31 cellular contexts compared by ENCODE assay signal in the genomic region with DNA sequence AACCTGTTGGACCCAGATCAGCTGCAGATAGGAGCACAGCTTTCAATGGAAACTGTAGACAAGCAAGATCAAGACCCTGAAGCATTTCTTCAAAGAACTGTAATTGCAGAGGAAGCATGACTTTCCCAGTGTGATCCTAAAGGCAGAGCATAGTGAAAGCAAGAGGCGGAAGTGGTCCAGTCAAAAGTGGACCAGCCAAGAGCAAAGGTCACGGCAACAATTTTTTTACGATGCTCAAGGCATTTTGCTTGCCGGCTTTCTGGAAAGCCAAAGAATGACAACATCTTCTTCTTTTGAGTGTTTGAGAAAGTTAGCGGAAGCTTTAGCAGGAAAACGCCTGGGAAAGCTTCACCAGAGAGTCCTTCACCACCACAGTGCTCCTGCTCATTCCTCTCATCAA.
"Had no signal": no experiment of that assay in that cellular context is flagged by ENCODE, and none has a peak within 500 bp of the region (broad histone marks: within the 10 kb centered on the region; RNA-seq: fewer than 3 reads in every experiment).

No MANE protein-coding gene starts in this region.

- H3K4me3 Mint-ChIP-seq: activated CD4-positive, alpha-beta memory T cell treated with anti-CD3 and anti-CD28 coated beads, Interleukin-2, amount 10 ng/mL, durations not matched to agents 7 days and 5 days; activated CD4-positive, alpha-beta T cell treated with anti-CD3 and anti-CD28 coated beads, Interleukin-2, amount 10 ng/mL, durations not matched to agents 7 days and 5 days; activated T-cell treated with anti-CD3 and anti-CD28 coated beads, Interleukin-2, amount 50 U/mL, for 24 hours; immature natural killer cell; naive thymus-derived CD8-positive, alpha-beta T cell; neural crest cell; stimulated activated naive CD8-positive, alpha-beta T cell treated with anti-CD3 and anti-CD28 coated beads, Interleukin-15, Interleukin-2, amounts not matched to agents 100 ng/mL and 50 ng/mL, for 24 hours; T-helper 17 cell; type B pancreatic cell; WTC11 had no signal

- DNase-seq: activated CD4-positive, alpha-beta memory T cell treated with anti-CD3 and anti-CD28 coated beads, Interleukin-2, amount 10 ng/mL, durations not matched to agents 7 days and 5 days; activated CD4-positive, alpha-beta T cell treated with anti-CD3 and anti-CD28 coated beads for 1 hour; activated CD4-positive, alpha-beta T cell treated with anti-CD3 and anti-CD28 coated beads, Interleukin-2, amount 10 ng/mL, durations not matched to agents 7 days and 5 days; activated CD8-positive, alpha-beta memory T cell treated with anti-CD3 and anti-CD28 coated beads, Interleukin-2, amount 50 U/mL, for 48 hours; activated gamma-delta T cell; activated naive CD4-positive, alpha-beta T cell treated with anti-CD3 and anti-CD28 coated beads, Interleukin-2, amount 50 U/mL, for 16 hours; activated T-cell treated with anti-CD3 and anti-CD28 coated beads, Interleukin-2, amount 50 U/mL, for 24 hours; amniotic stem cell; brain microvascular endothelial cell; dorsolateral prefrontal cortex; effector memory CD4-positive, alpha-beta T cell; heart left ventricle; hypothalamus; immature natural killer cell; left ventricle myocardium superior; mammary epithelial cell; midbrain; naive thymus-derived CD8-positive, alpha-beta T cell; posterior cingulate gyrus; right cardiac atrium; stimulated activated CD4-positive, alpha-beta T cell treated with anti-CD3 and anti-CD28 coated beads, Interleukin-2, amount 100 ng/mL, for 48 hours; T-helper 17 cell; T1000; uterus had no signal

- H3K27ac Mint-ChIP-seq: activated CD4-positive, alpha-beta memory T cell treated with anti-CD3 and anti-CD28 coated beads, Interleukin-2, amount 10 ng/mL, durations not matched to agents 7 days and 5 days; activated CD4-positive, alpha-beta T cell treated with anti-CD3 and anti-CD28 coated beads, Interleukin-2, amount 10 ng/mL, durations not matched to agents 7 days and 5 days; activated T-cell treated with anti-CD3 and anti-CD28 coated beads, Interleukin-2, amount 50 U/mL, for 24 hours; immature natural killer cell; naive thymus-derived CD8-positive, alpha-beta T cell; stimulated activated naive CD8-positive, alpha-beta T cell treated with anti-CD3 and anti-CD28 coated beads, Interleukin-15, Interleukin-2, amounts not matched to agents 100 ng/mL and 50 ng/mL, for 24 hours; T-helper 17 cell; type B pancreatic cell; WTC11 had no signal

- H3K4me1 Mint-ChIP-seq: activated CD4-positive, alpha-beta memory T cell treated with anti-CD3 and anti-CD28 coated beads, Interleukin-2, amount 10 ng/mL, durations not matched to agents 7 days and 5 days; activated CD4-positive, alpha-beta T cell treated with anti-CD3 and anti-CD28 coated beads, Interleukin-2, amount 10 ng/mL, durations not matched to agents 7 days and 5 days; immature natural killer cell; naive thymus-derived CD8-positive, alpha-beta T cell; T-helper 17 cell had no signal

- H3K36me3 ChIP-seq: brain microvascular endothelial cell, heart left ventricle, thoracic aorta, uterus had no signal

- H3K4me1 ChIP-seq: heart left ventricle, uterus had no signal

- H3K27me3 ChIP-seq: brain microvascular endothelial cell had no signal

- H3K9me3 ChIP-seq: heart left ventricle, thoracic aorta, uterus had no signal

- FAIRE-seq: astrocyte had no signal

- H3K27ac ChIP-seq: brain microvascular endothelial cell, coronary artery, dorsolateral prefrontal cortex, heart left ventricle, thoracic aorta, uterus had no signal

- H3K4me3 ChIP-seq: coronary artery, dorsolateral prefrontal cortex, heart left ventricle, thoracic aorta, uterus had no signal

- ATAC-seq: heart left ventricle; left ventricle myocardium superior; naive thymus-derived CD8-positive, alpha-beta T cell; right cardiac atrium; T-helper 17 cell; WTC11 had no signal

- H3K27me3 Mint-ChIP-seq: type B pancreatic cell had no signal

- H3K36me3 Mint-ChIP-seq: immature natural killer cell, type B pancreatic cell, WTC11 had no signal

- H3K9me3 Mint-ChIP-seq: activated CD4-positive, alpha-beta memory T cell treated with anti-CD3 and anti-CD28 coated beads, Interleukin-2, amount 10 ng/mL, durations not matched to agents 7 days and 5 days; activated CD4-positive, alpha-beta T cell treated with anti-CD3 and anti-CD28 coated beads, Interleukin-2, amount 10 ng/mL, durations not matched to agents 7 days and 5 days; activated T-cell treated with anti-CD3 and anti-CD28 coated beads, Interleukin-2, amount 50 U/mL, for 24 hours; immature natural killer cell; neural crest cell; stimulated activated naive CD8-positive, alpha-beta T cell treated with anti-CD3 and anti-CD28 coated beads, Interleukin-15, Interleukin-2, amounts not matched to agents 100 ng/mL and 50 ng/mL, for 24 hours; WTC11 had no signal
